In genomic region chr10:132704008-132704814, GRCh38 we compare ENCODE assay signal across 13 cellular contexts.
"Had no signal": no experiment of that assay in that cellular context is flagged by ENCODE, and none has a peak within 500 bp of the region (broad histone marks: within the 10 kb centered on the region; RNA-seq: fewer than 3 reads in every experiment).

No MANE protein-coding gene starts in this region.

- DNase-seq: activated CD4-positive, alpha-beta T cell treated with anti-CD3 and anti-CD28 coated beads for 36 hours; activated CD8-positive, alpha-beta memory T cell treated with anti-CD3 and anti-CD28 coated beads, Interleukin-2, amount 50 U/mL, for 4 hours; activated CD8-positive, alpha-beta T cell treated with anti-CD3 and anti-CD28 coated beads for 36 hours; activated naive CD4-positive, alpha-beta T cell treated with anti-CD3 and anti-CD28 coated beads for 36 hours; central memory CD4-positive, alpha-beta T cell; erythroblast; mammary epithelial cell; small intestine; T-helper 1 cell; WERI-Rb-1 had no signal

- H3K4me3 Mint-ChIP-seq: activated CD4-positive, alpha-beta T cell treated with anti-CD3 and anti-CD28 coated beads for 36 hours; activated CD8-positive, alpha-beta T cell treated with anti-CD3 and anti-CD28 coated beads for 36 hours; activated naive CD4-positive, alpha-beta T cell treated with anti-CD3 and anti-CD28 coated beads for 36 hours; dendritic cell treated with granulocyte-macrophage colony-stimulating factor and Interleukin-4, amounts not matched to agents 40 ng/mL and 50 ng/mL, for 4 days had no signal

- H3K4me3 ChIP-seq: ovary, tibial nerve had no signal

- H3K27me3 Mint-ChIP-seq: activated CD4-positive, alpha-beta T cell treated with anti-CD3 and anti-CD28 coated beads for 36 hours; activated CD8-positive, alpha-beta T cell treated with anti-CD3 and anti-CD28 coated beads for 36 hours; dendritic cell treated with granulocyte-macrophage colony-stimulating factor and Interleukin-4, amounts not matched to agents 40 ng/mL and 50 ng/mL, for 4 days had no signal

- H3K9me3 ChIP-seq: ovary had no signal

- H3K27ac Mint-ChIP-seq: activated CD4-positive, alpha-beta T cell treated with anti-CD3 and anti-CD28 coated beads for 36 hours; activated CD8-positive, alpha-beta T cell treated with anti-CD3 and anti-CD28 coated beads for 36 hours; activated naive CD4-positive, alpha-beta T cell treated with anti-CD3 and anti-CD28 coated beads for 36 hours; dendritic cell treated with granulocyte-macrophage colony-stimulating factor and Interleukin-4, amounts not matched to agents 40 ng/mL and 50 ng/mL, for 4 days had no signal

- H3K36me3 ChIP-seq: ovary, WERI-Rb-1 had no signal

- H3K4me1 Mint-ChIP-seq: activated CD4-positive, alpha-beta T cell treated with anti-CD3 and anti-CD28 coated beads for 36 hours had no signal

- H3K27ac ChIP-seq: ovary, tibial nerve, WERI-Rb-1 had no signal

- H3K27me3 ChIP-seq: ovary, tibial nerve had no signal
